ENCODE assay signal across 9 cellular contexts in the genomic region with DNA sequence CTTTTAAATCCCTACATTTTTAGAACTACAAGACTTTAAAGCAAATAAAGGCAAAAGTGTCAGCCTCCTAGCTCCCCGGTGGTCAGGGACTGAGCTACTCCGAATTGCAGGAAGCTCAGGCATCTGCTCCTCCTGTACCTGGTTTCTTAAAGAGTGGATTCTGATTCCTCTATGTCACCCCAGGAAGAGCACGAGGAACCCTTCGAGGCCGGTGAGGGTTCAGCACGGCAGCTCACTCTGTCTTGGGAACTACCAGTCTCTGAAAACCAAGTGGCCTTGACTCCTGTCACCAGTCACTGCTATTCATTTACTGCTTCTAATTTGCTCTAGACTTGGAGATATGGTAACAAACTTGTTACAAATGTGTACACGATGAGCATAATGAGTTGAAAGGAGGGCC. TPM values are rescaled to one million over a fixed set of nuclear protein-coding genes. Genes with fewer than 3 reads are reported as not detected.
DNase-seq lines count a peak whose midpoint lies in the region; ATAC-seq, FAIRE-seq and TF ChIP-seq lines count a peak whose summit lies in the region.
"Had no signal": no experiment of that assay in that cellular context is flagged by ENCODE, and none has a peak within 500 bp of the region (broad histone marks: within the 10 kb centered on the region; RNA-seq: fewer than 3 reads in every experiment).

No MANE protein-coding gene starts in this region.

- CTCF ChIA-PET in PC-3 (lab: Charles Lee): interaction anchor here (1.6 kb wide), 1 partner anchor 22 kb away, joined by 5 read pairs; no protein-coding TSS in a partner anchor

- peak overlapping the region; percentile 89 for H3K4me2 ChIP-seq in PC-3 (ENCODE audit: low read length)

- no TSS peak for BruUV-seq in PC-3 (replicated peaks; lab: Mats Ljungman, UMichigan)

- H3K4me3 ChIP-seq in PC-3 (ENCODE audit: low read length) (peak overlapping the region; percentile 80), colonic mucosa (no peak overlapping the region), muscle layer of colon (ENCODE audit: low read depth in 1 of 2, low read length in 2 of 2) (peak overlapping the region in 1 of 2 donors; percentile 89), tibial artery (peak overlapping the region in 1 of 2 donors; percentile 86)

- no peak for TF ChIP-seq POLR2A in GM12891 (IDR thresholded peaks at IDR 0.05; ENCODE audit: low read depth, low read length)

- ATAC-seq in PC-3: no peak
- ATAC-seq in GM21515 (IDR thresholded peaks at IDR 0.05; ENCODE audit: unreplicated experiment): no peak

- peaks cover 47% of the 10 kb centered on the region for H3K4me1 ChIP-seq in PC-3 (ENCODE audit: insufficient read depth, low read length)
- peaks cover 14% of the 10 kb centered on the region for H3K4me1 ChIP-seq in colonic mucosa
- H3K4me1 ChIP-seq in muscle layer of colon (ENCODE audit: insufficient read depth, low read length): peaks cover 59% of the 10 kb centered on the region
- peaks cover 0 to 70% (median 51%) of the 10 kb centered on the region in 4 donors for H3K4me1 ChIP-seq in tibial artery

- POLR2A ChIA-PET in PC-3 (lab: Charles Lee; ENCODE audit: unreplicated experiment): no interaction called here

- H3K36me3 ChIP-seq in PC-3 (ENCODE audit: low read depth, low read length) (no peaks in the 10 kb centered on the region), colonic mucosa (no peaks in the 10 kb centered on the region), muscle layer of colon (ENCODE audit: insufficient read depth, low read length) (no peaks in the 10 kb centered on the region), tibial artery (no peaks in the 10 kb centered on the region)

- no peak for TF ChIP-seq CTCF in PC-3 (conservative IDR thresholded peaks at IDR 0.05; ENCODE audit: low read depth, low read length)
- TF ChIP-seq CTCF in colonic mucosa (IDR thresholded peaks at IDR 0.05): no peak
- no peak for TF ChIP-seq CTCF in tibial artery (IDR thresholded peaks at IDR 0.05)

- H4K20me1 ChIP-seq in PC-3 (ENCODE audit: low read length): peaks cover 13% of the 10 kb centered on the region

- DNase-seq in PC-3 (no peak), colonic mucosa (no peak), tibial artery (no peak), GM12891 (ENCODE audit: insufficient read length, low spot score) (no peak)
- DNase-seq in stimulated activated CD4-positive, alpha-beta T cell treated with anti-CD3 and anti-CD28 coated beads, Interleukin-2, amount 100 ng/mL, for 48 hours: no peak
- DNase-seq: activated CD8-positive, alpha-beta memory T cell treated with anti-CD3 and anti-CD28 coated beads, Interleukin-2, amount 50 U/mL, for 48 hours; RPMI8226 had no signal

- H3K27me3 ChIP-seq in PC-3 (ENCODE audit: low read length) (no peaks in the 10 kb centered on the region), colonic mucosa (no peaks in the 10 kb centered on the region), muscle layer of colon (ENCODE audit: control insufficient read depth in 1 of 2, insufficient read depth in 2 of 2, low read length in 2 of 2) (no peaks in the 10 kb centered on the region), tibial artery (no peaks in the 10 kb centered on the region)

- peaks cover 69% of the 10 kb centered on the region for H3K79me2 ChIP-seq in PC-3 (ENCODE audit: low read length)

- peak overlapping the region; percentile 98 for H3K9ac ChIP-seq in PC-3 (ENCODE audit: low read length)
- H3K9ac ChIP-seq in colonic mucosa (ENCODE audit: low read depth in 2 of 2, low read length in 2 of 2): peak overlapping the region; percentile 60 to 99
- peak overlapping the region; percentile 99 for H3K9ac ChIP-seq in muscle layer of colon (ENCODE audit: low read length)

- H3F3A ChIP-seq in PC-3 (ENCODE audit: low read length, unreplicated experiment): peaks cover 9% of the 10 kb centered on the region

- H3K27ac ChIP-seq in PC-3 (ENCODE audit: low read length) (peak overlapping the region; percentile 94), colonic mucosa (peak overlapping the region; percentile 92), muscle layer of colon (ENCODE audit: low read depth, low read length) (peak overlapping the region; percentile 85), tibial artery (peak overlapping the region; percentile 98 to 99)

- H3K9me2 ChIP-seq in PC-3 (replicated peaks; ENCODE audit: low read length): no peaks in the 10 kb centered on the region

- no peak overlapping the region for H2AFZ ChIP-seq in PC-3 (ENCODE audit: low read length)

- intact Hi-C loops in PC-3 (cut with micrococcal nuclease) (loop anchor here (1.0 kb wide), 2 partner anchors 23 to 34 kb away; partner anchors contain the start of gene TRAF3IP1), colonic mucosa (cut with DNase I) (no loop called here), tibial artery (cut with DNase I; ENCODE audit: low total_unique reads) (loop anchor here (10.0 kb wide), 1 partner anchor 1959 kb away; no protein-coding TSS in a partner anchor)

- H3K9me3 ChIP-seq in PC-3 (ENCODE audit: low read length) (no peaks in the 10 kb centered on the region), colonic mucosa (no peaks in the 10 kb centered on the region), muscle layer of colon (ENCODE audit: low read length) (no peaks in the 10 kb centered on the region), tibial artery (no peaks in the 10 kb centered on the region)

- no peak for FAIRE-seq in GM12891 (lab: Jason Lieb, UNC)

TF ChIP-seq in GM12891, 5 proteins besides CTCF, POLR2A, EP300 and RAD21:
- TF ChIP-seq SPI1 (IDR thresholded peaks at IDR 0.05; ENCODE audit: low read depth, low read length) (no peak), TAF1 (IDR thresholded peaks at IDR 0.05; ENCODE audit: low read depth, low read length) (no peak), POU2F2 (IDR thresholded peaks at IDR 0.05; ENCODE audit: low read depth, low read length) (no peak), PAX5 (IDR thresholded peaks at IDR 0.05; ENCODE audit: insufficient read depth, low read length, severe bottlenecking) (no peak), POLR2AphosphoS5 (IDR thresholded peaks at IDR 0.05; ENCODE audit: low read depth, low read length) (no peak)
TF ChIP-seq in GM12891: peak in this region for 0.

RNA-seq across cellular contexts. Expression of gene PER2, which starts 2.3 kb away (rescaled TPM):
- total RNA-seq in PC-3 (2014; rRNA removed) (8.6 and 13.0 TPM in 2 replicates), colonic mucosa (10 to 100 TPM; 22.1 to 29.2 TPM)
- 2.0 TPM for polyA plus RNA-seq in GM12891 (2012; ENCODE audit: low read depth, missing spikeins)

RNA-seq across cellular contexts. Expression of gene TRAF3IP1, which starts 34.2 kb away (rescaled TPM):
- total RNA-seq in PC-3 (2014; rRNA removed) (8.2 and 12.0 TPM in 2 replicates), colonic mucosa (10 to 100 TPM; 16.2 to 18.5 TPM)
- polyA plus RNA-seq in GM12891 (2012; ENCODE audit: low read depth, missing spikeins): 3.3 TPM

RNA-seq across cellular contexts. Expression of gene HES6, which starts 46.3 kb away (rescaled TPM):
- 9.8 and 19.6 TPM in 2 replicates for total RNA-seq in PC-3 (2014; rRNA removed)
- total RNA-seq in colonic mucosa: 10 to 100 TPM; 55.6 to 79.5 TPM
- 0.56 TPM for polyA plus RNA-seq in GM12891 (2012; ENCODE audit: low read depth, missing spikeins)
